ENCODE assay signal across 29 cellular contexts in the genomic region with DNA sequence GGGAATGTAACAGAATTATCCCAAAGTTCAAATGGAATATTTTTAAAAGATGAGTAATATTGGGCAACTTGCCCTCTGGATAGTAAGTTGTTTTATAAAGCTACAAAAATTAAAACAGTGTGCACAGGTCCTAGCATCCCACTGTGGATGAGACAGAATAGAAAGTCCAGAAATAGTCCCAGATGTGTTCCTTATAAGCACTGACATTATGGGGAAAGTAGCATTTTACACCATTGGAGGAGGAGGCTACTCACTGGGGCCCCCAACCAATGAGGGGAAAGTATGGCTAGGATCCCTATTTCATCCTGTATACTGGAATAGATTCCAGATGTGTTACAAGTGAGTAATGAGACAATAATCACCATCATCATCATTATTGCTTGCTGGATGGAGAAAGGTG. TPM values are rescaled to one million over a fixed set of nuclear protein-coding genes. Genes with fewer than 3 reads are reported as not detected.
DNase-seq lines count a peak whose midpoint lies in the region; ATAC-seq, FAIRE-seq and TF ChIP-seq lines count a peak whose summit lies in the region.
"Had no signal": no experiment of that assay in that cellular context is flagged by ENCODE, and none has a peak within 500 bp of the region (broad histone marks: within the 10 kb centered on the region; RNA-seq: fewer than 3 reads in every experiment).

No MANE protein-coding gene starts in this region.

- no peak for TF ChIP-seq POLR2A in breast epithelium (IDR thresholded peaks at IDR 0.05)

- no peaks in the 10 kb centered on the region for H4K20me1 ChIP-seq in mammary epithelial cell (ENCODE audit: insufficient read depth, low read length)

- H3K4me3 Mint-ChIP-seq in chondrocyte (ENCODE audit: unreplicated experiment), result no peak overlapping the region
- H3K4me3 Mint-ChIP-seq: activated naive CD4-positive, alpha-beta T cell treated with anti-CD3 and anti-CD28 coated beads, Interleukin-2, amount 50 U/mL, for 24 hours had no signal

- H3K4me1 ChIP-seq in breast epithelium, result peaks cover 5 to 13% of the 10 kb centered on the region in 2 donors
- peaks cover 27% of the 10 kb centered on the region for H3K4me1 ChIP-seq in mammary epithelial cell (ENCODE audit: insufficient read depth, low read length)

- no peaks in the 10 kb centered on the region for H3K27me3 Mint-ChIP-seq in chondrocyte (ENCODE audit: low read depth)
- H3K27me3 Mint-ChIP-seq: activated naive CD4-positive, alpha-beta T cell treated with anti-CD3 and anti-CD28 coated beads, Interleukin-2, amount 50 U/mL, for 24 hours; stimulated activated naive CD8-positive, alpha-beta T cell treated with anti-CD3 and anti-CD28 coated beads, Interleukin-15, amount 100 ng/mL, for 72 hours had no signal

- no peak overlapping the region for H3K27ac Mint-ChIP-seq in chondrocyte (ENCODE audit: unreplicated experiment)
- H3K27ac Mint-ChIP-seq: stimulated activated naive CD8-positive, alpha-beta T cell treated with anti-CD3 and anti-CD28 coated beads, Interleukin-15, amount 100 ng/mL, for 72 hours had no signal

- TF ChIP-seq CTCF in breast epithelium (IDR thresholded peaks at IDR 0.05), result no peak
- TF ChIP-seq CTCF in mammary epithelial cell (conservative IDR thresholded peaks at IDR 0.05 in 1 of 2, IDR thresholded peaks at IDR 0.05 in 1 of 2; ENCODE audit: extremely low read depth in 1 of 2, insufficient read depth in 1 of 2, low read depth in 1 of 2, low read length in 2 of 2), result no peak
- TF ChIP-seq CTCF in chondrocyte (IDR thresholded peaks at IDR 0.05), result no peak

- H3K36me3 ChIP-seq in breast epithelium (no peaks in the 10 kb centered on the region), mammary epithelial cell (ENCODE audit: insufficient read depth, low read length) (no peaks in the 10 kb centered on the region)

- no peaks in the 10 kb centered on the region for H3K9me3 Mint-ChIP-seq in chondrocyte (ENCODE audit: low read depth)
- H3K9me3 Mint-ChIP-seq: activated naive CD4-positive, alpha-beta T cell treated with anti-CD3 and anti-CD28 coated beads, Interleukin-2, amount 50 U/mL, for 24 hours; stimulated activated naive CD8-positive, alpha-beta T cell treated with anti-CD3 and anti-CD28 coated beads, Interleukin-15, amount 100 ng/mL, for 72 hours had no signal

- H3K4me3 ChIP-seq in breast epithelium (no peak overlapping the region), mammary epithelial cell (replicated peaks in 1 of 3; ENCODE audit: insufficient read depth in 1 of 3, low read depth in 2 of 3, low read length in 3 of 3) (no peak overlapping the region)
- H3K4me3 ChIP-seq: esophagus squamous epithelium, heart right ventricle, left lung, tibial nerve had no signal

- BruUV-seq in mammary epithelial cell (replicated peaks; lab: Mats Ljungman, UMichigan), result no TSS peak

- in situ Hi-C loops in mammary epithelial cell (cut with MboI; ENCODE audit: low sequenced_read_pairs in 2 of 2), result no loop called here

- H3K9me3 ChIP-seq in breast epithelium (no peaks in the 10 kb centered on the region), mammary epithelial cell (replicated peaks; ENCODE audit: insufficient read depth, low read length) (no peaks in the 10 kb centered on the region)
- H3K9me3 ChIP-seq: ascending aorta, esophagus squamous epithelium, heart right ventricle, left lung, tibial nerve had no signal

- CTCF ChIA-PET in mammary epithelial cell (lab: Charles Lee; ENCODE audit: low non-redundant PET), result interaction anchor here (0.8 kb wide), 1 partner anchor 15 kb away, joined by 4 read pairs; no protein-coding TSS in a partner anchor

- DNase-seq in breast epithelium (ENCODE audit: low spot score in 2 of 2), result no peak
- DNase-seq in mammary epithelial cell, result no peak
- DNase-seq in HS-5 (ENCODE audit: low read depth), result peak; percentile 98
- peak; percentile 41 for DNase-seq in epidermal melanocyte (ENCODE audit: insufficient read length, low spot score)
- DNase-seq in urothelium cell line (ENCODE audit: low spot score), result no peak
- no peak for DNase-seq in chondrocyte (ENCODE audit: low spot score)
- DNase-seq in activated gamma-delta T cell (lab: John Stamatoyannopoulos, UW), result no peak
- DNase-seq: activated CD4-positive, alpha-beta T cell treated with anti-CD3 and anti-CD28 coated beads for 48 hours; activated CD8-positive, alpha-beta memory T cell treated with anti-CD3 and anti-CD28 coated beads, Interleukin-2, amount 50 U/mL, for 4 hours; CD8-positive, alpha-beta memory T cell; cerebellar nuclear complex; effector CD4-positive, alpha-beta T cell; esophagus squamous epithelium; heart right ventricle; KBM-7; NCI-H1694; NCI-H748 treated with DMSO at 0.1 percent for 48 hours; Right ventricle myocardium superior; small intestine; stimulated activated CD4-positive, alpha-beta T cell treated with anti-CD3 and anti-CD28 coated beads, Interleukin-2, amount 100 ng/mL, for 48 hours; stimulated activated naive CD8-positive, alpha-beta T cell treated with anti-CD3 and anti-CD28 coated beads, Interleukin-15, amount 100 ng/mL, for 72 hours had no signal

- ATAC-seq in GM21367 (IDR thresholded peaks at IDR 0.05; ENCODE audit: unreplicated experiment), result no peak
- ATAC-seq: heart right ventricle; left lung; stimulated activated naive CD8-positive, alpha-beta T cell treated with anti-CD3 and anti-CD28 coated beads, Interleukin-15, amount 100 ng/mL, for 72 hours had no signal

- no peak overlapping the region for H3K9ac ChIP-seq in mammary epithelial cell (ENCODE audit: insufficient read depth, low read length)

- H3K27me3 ChIP-seq in breast epithelium (no peaks in the 10 kb centered on the region), mammary epithelial cell (ENCODE audit: insufficient read depth, low read length) (no peaks in the 10 kb centered on the region)
- H3K27me3 ChIP-seq: ascending aorta, heart right ventricle, left lung, tibial nerve had no signal

- H3K27ac ChIP-seq in breast epithelium, result peak overlapping the region; percentile 6 to 69
- H3K27ac ChIP-seq in mammary epithelial cell (ENCODE audit: insufficient read depth, low read depth, low read length), result no peak overlapping the region
- H3K27ac ChIP-seq: left lung had no signal

- peak; percentile 69 for FAIRE-seq in urothelium cell line (lab: Jason Lieb, UNC)
- FAIRE-seq: small intestine had no signal

- H3K36me3 Mint-ChIP-seq in chondrocyte (ENCODE audit: low read depth), result peaks cover 7% of the 10 kb centered on the region

- H2AFZ ChIP-seq in mammary epithelial cell (ENCODE audit: low read depth, low read length), result no peak overlapping the region

- H3K79me2 ChIP-seq in mammary epithelial cell (ENCODE audit: insufficient read depth, low read length), result peaks cover 18% of the 10 kb centered on the region

- no peak overlapping the region for H3K4me2 ChIP-seq in mammary epithelial cell (ENCODE audit: insufficient read depth, low read depth, low read length)

- intact Hi-C loops in breast epithelium (cut with DNase I; ENCODE audit: low total_unique reads) (no loop called here), mammary epithelial cell (cut with micrococcal nuclease) (no loop called here)

- H3K4me1 Mint-ChIP-seq in chondrocyte (ENCODE audit: low read depth), result peaks cover 36% of the 10 kb centered on the region

- dilution Hi-C loops in mammary epithelial cell (cut with HindIII; ENCODE audit: low sequenced_read_pairs), result no loop called here

RNA-seq across cellular contexts. Expression of a gene that starts 4.8 kb away (rescaled TPM):
- 100 to 1,000 TPM in 1 of 3 donors, 10 to 100 TPM in 2; 18.9 to 132 (median 56.4) TPM for total RNA-seq in breast epithelium
- total RNA-seq in mammary epithelial cell, result 1 to 10 TPM; 6.6 to 8.3 TPM
- polyA plus RNA-seq in mammary epithelial cell, result 3.0 TPM
- polyA minus RNA-seq in mammary epithelial cell, result 1.3 TPM
- total RNA-seq in chondrocyte, result 7.5 to 14.4 TPM (median 12.9 TPM) in 3 replicates

RNA-seq across cellular contexts. Expression of a gene that starts 36.2 kb away (rescaled TPM):
- total RNA-seq in breast epithelium, result 1 to 10 TPM in 2 of 3 donors, not detected in 1; 4.3 to 6.1 TPM
- total RNA-seq in mammary epithelial cell, result not detected
- polyA plus RNA-seq in mammary epithelial cell, result not detected
- not detected for polyA minus RNA-seq in mammary epithelial cell
- total RNA-seq in chondrocyte, result not detected in 3 replicates
- total RNA-seq: ascending aorta, esophagus squamous epithelium, OCI-LY7, pulmonary artery endothelial cell, Right ventricle myocardium superior had no signal
- polyA plus RNA-seq: AG04450; CD8-positive, alpha-beta memory T cell had no signal

Comparison
In these comparisons a context has a peak if more than half of its experiments do, and no peak if none do; other contexts are left out.
1. DNase-seq: peak in HS-5 (single experiment) and epidermal melanocyte (single experiment); none in breast epithelium (0 of 2), mammary epithelial cell (single experiment), urothelium cell line (single experiment), chondrocyte (single experiment) and activated gamma-delta T cell (single experiment).